Comparison of ENCODE assay signal across 10 cellular contexts in the genomic region with DNA sequence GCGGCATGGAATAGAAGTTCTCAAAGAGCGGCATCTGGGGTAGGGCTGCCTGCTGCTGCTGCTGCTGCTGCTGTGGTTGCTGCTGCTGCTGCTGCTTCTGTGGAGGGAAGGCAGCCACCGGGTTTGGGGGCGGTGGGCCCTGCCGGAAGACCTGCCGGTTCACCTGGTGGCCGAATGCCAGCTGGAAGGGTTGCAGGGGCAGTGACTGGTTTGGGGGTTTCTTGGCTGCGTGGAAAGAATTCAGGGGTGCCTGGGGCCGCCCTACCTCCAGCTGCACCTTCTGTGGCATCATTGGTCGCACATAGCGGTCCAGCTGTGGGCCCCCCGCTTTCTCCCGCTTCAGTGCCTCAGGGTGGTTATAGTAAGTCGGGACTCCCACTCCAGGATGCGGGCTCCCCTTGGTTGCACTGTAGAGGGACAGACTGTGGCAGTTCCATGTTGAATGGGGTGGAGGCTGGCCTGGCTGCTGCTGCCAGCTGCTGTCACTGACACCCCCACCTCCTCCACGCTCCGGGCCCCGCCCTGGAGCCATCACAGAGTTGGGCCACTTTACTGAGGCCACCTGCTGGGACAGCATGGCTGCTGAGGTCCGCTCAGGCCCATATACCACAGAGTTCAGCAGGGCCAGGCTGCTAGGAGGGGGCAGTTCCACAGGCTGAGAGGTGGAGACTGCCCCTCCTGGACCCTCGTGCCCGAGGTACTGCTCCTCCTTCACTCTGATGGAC. TPM values are rescaled to one million over a fixed set of nuclear protein-coding genes. Genes with fewer than 3 reads are reported as not detected.
DNase-seq lines count a peak whose midpoint lies in the region; ATAC-seq and TF ChIP-seq lines count a peak whose summit lies in the region.
"Had no signal": no experiment of that assay in that cellular context is flagged by ENCODE, and none has a peak within 500 bp of the region (broad histone marks: within the 10 kb centered on the region; RNA-seq: fewer than 3 reads in every experiment).

No MANE protein-coding gene starts in this region.

- no peaks in the 10 kb centered on the region for H3K27me3 ChIP-seq in BLaER1 treated with 17β-estradiol and CSF1 and Interleukin-3, amounts not matched to agents 10 nM and 100 nM
- H3K27me3 ChIP-seq in PC-3 (ENCODE audit: low read length) (no peaks in the 10 kb centered on the region), gastroesophageal sphincter (no peaks in the 10 kb centered on the region), trophoblast cell (ENCODE audit: insufficient read depth, low read length) (no peaks in the 10 kb centered on the region)
- H3K27me3 ChIP-seq: pancreas had no signal

- no peak for TF ChIP-seq POLR2A in gastroesophageal sphincter (IDR thresholded peaks at IDR 0.05)

- peaks cover 71 to 100% (median 90%) of the 10 kb centered on the region in 11 experiments for H4K20me1 ChIP-seq in BLaER1 treated with 17β-estradiol and CSF1 and Interleukin-3, amounts not matched to agents 10 nM and 100 nM
- H4K20me1 ChIP-seq in PC-3 (ENCODE audit: low read length), result peaks cover 10% of the 10 kb centered on the region; the same call in 1 of the 2 replicates

- no peaks in the 10 kb centered on the region for H3K9me3 ChIP-seq in BLaER1 treated with 17β-estradiol and CSF1 and Interleukin-3, amounts not matched to agents 10 nM and 100 nM (replicated peaks in 1 of 11)
- no peaks in the 10 kb centered on the region for H3K9me3 ChIP-seq in PC-3 (ENCODE audit: low read length)
- H3K9me3 ChIP-seq in gastroesophageal sphincter, result no peaks in the 10 kb centered on the region
- no peaks in the 10 kb centered on the region for H3K9me3 ChIP-seq in trophoblast cell (ENCODE audit: insufficient read depth, low read depth, low read length)
- H3K9me3 ChIP-seq: pancreas had no signal

- CTCF ChIA-PET in PC-3 (lab: Charles Lee), result no interaction called here

- H4K12ac ChIP-seq in trophoblast cell (ENCODE audit: low read depth, low read length), result no peak overlapping the region

- POLR2A ChIA-PET in PC-3 (lab: Charles Lee; ENCODE audit: unreplicated experiment), result no interaction called here

- H2AK5ac ChIP-seq in trophoblast cell (ENCODE audit: low read length), result no peak overlapping the region

- H3K79me2 ChIP-seq in PC-3 (ENCODE audit: low read length), result peaks cover 79% of the 10 kb centered on the region
- peaks cover 25% of the 10 kb centered on the region for H3K79me2 ChIP-seq in trophoblast cell (ENCODE audit: control insufficient read depth, insufficient read depth, low read length, poor library complexity)

- peak overlapping the region; percentile 4 for H3K18ac ChIP-seq in trophoblast cell (ENCODE audit: low read length)

- H3K79me1 ChIP-seq in trophoblast cell (ENCODE audit: low read length), result peaks cover 20% of the 10 kb centered on the region

- 75% methylated on average over 4 of the region's 21 CpGs; no CpG with 5 or more reads in 1 of the 2 donors for WGBS in gastroesophageal sphincter (ENCODE audit: low coverage in 1 of 2), 2 donors
- no CpG with 5 or more reads among the region's 21 CpGs for WGBS in trophoblast cell (ENCODE audit: extremely low coverage, insufficient coverage, insufficient read length)

- H3K14ac ChIP-seq in trophoblast cell (ENCODE audit: low read length), result no peak overlapping the region

- no peak overlapping the region for H4K91ac ChIP-seq in trophoblast cell (ENCODE audit: low read depth, low read length)

- H2AFZ ChIP-seq in PC-3 (ENCODE audit: low read length), result no peak overlapping the region
- no peak overlapping the region for H2AFZ ChIP-seq in trophoblast cell (ENCODE audit: insufficient read depth, low read length, poor library complexity)

- peak overlapping the region in 10 of 11 experiments; percentile 31 to 99 (median 92); a peak in 15 of 22 replicates for H3K27ac ChIP-seq in BLaER1 treated with 17β-estradiol and CSF1 and Interleukin-3, amounts not matched to agents 10 nM and 100 nM
- H3K27ac ChIP-seq in PC-3 (ENCODE audit: low read length) (no peak overlapping the region), gastroesophageal sphincter (peak overlapping the region; percentile 68 to 100 (median 88)), trophoblast cell (ENCODE audit: low read depth, low read length) (no peak overlapping the region)

- peaks cover 50 to 66% (median 54%) of the 10 kb centered on the region in 10 experiments for H3K4me1 ChIP-seq in BLaER1 treated with 17β-estradiol and CSF1 and Interleukin-3, amounts not matched to agents 10 nM and 100 nM
- H3K4me1 ChIP-seq in PC-3 (ENCODE audit: insufficient read depth, low read length), result peaks cover 47% of the 10 kb centered on the region
- H3K4me1 ChIP-seq in gastroesophageal sphincter, result peaks cover 11 to 65% (median 54%) of the 10 kb centered on the region in 3 donors
- peaks cover 37 to 39% of the 10 kb centered on the region in 2 experiments for H3K4me1 ChIP-seq in trophoblast cell (ENCODE audit: control insufficient read depth in 1 of 2, insufficient read depth in 2 of 2, low read length in 2 of 2)

- no peak overlapping the region for H4K8ac ChIP-seq in trophoblast cell (ENCODE audit: low read depth, low read length)

- H3K4me2 ChIP-seq in BLaER1 treated with 17β-estradiol and CSF1 and Interleukin-3, amounts not matched to agents 10 nM and 100 nM, result peak overlapping the region in 10 of 11 experiments; percentile 94 to 100 (median 99); a peak in 16 of 22 replicates
- H3K4me2 ChIP-seq in PC-3 (ENCODE audit: low read length) (no peak overlapping the region), trophoblast cell (ENCODE audit: low read length) (no peak overlapping the region)

- no peak overlapping the region for H2BK120ac ChIP-seq in trophoblast cell (ENCODE audit: insufficient read depth, low read length, poor library complexity)

- no peak for TF ChIP-seq EP300 in gastroesophageal sphincter (IDR thresholded peaks at IDR 0.05)

- peak overlapping the region; percentile 33 to 90 (median 77); a peak in 17 of 22 replicates for H3K9ac ChIP-seq in BLaER1 treated with 17β-estradiol and CSF1 and Interleukin-3, amounts not matched to agents 10 nM and 100 nM
- no peak overlapping the region for H3K9ac ChIP-seq in PC-3 (ENCODE audit: low read length)
- H3K9ac ChIP-seq in trophoblast cell (ENCODE audit: low read length), result no peak overlapping the region

- no peak overlapping the region for H2BK5ac ChIP-seq in trophoblast cell (ENCODE audit: low read depth, low read length, poor library complexity)

- no peaks in the 10 kb centered on the region for H3K9me2 ChIP-seq in PC-3 (replicated peaks; ENCODE audit: low read length)

- no peak overlapping the region for H3K4me3 ChIP-seq in BLaER1 treated with 17β-estradiol and CSF1 and Interleukin-3, amounts not matched to agents 10 nM and 100 nM
- H3K4me3 ChIP-seq in PC-3 (ENCODE audit: low read length), result no peak overlapping the region
- H3K4me3 ChIP-seq in gastroesophageal sphincter, result no peak overlapping the region
- H3K4me3 ChIP-seq in trophoblast cell (ENCODE audit: low read depth, low read length), result no peak overlapping the region
- H3K4me3 ChIP-seq: pancreas had no signal

- peak overlapping the region; percentile 50 for H3K4ac ChIP-seq in trophoblast cell (ENCODE audit: low read depth, low read length)

- intact Hi-C loops in PC-3 (cut with micrococcal nuclease), result no loop called here

- H3K23ac ChIP-seq in trophoblast cell (ENCODE audit: low read length), result no peak overlapping the region

- BruUV-seq in PC-3 (replicated peaks; lab: Mats Ljungman, UMichigan), result TSS peak; percentile 30

- no peak for DNase-seq in PC-3
- DNase-seq in trophoblast cell, result no peak
- no peak for DNase-seq in RPMI8226
- DNase-seq in C1 segment of cervical spinal cord (lab: John Stamatoyannopoulos, UW), result no peak
- DNase-seq in foreskin melanocyte, result no peak
- no peak for DNase-seq in AG08395 (ENCODE audit: low spot score)
- DNase-seq: NCI-H1436 had no signal

- peaks cover 57 to 64% (median 60%) of the 10 kb centered on the region in 11 experiments for H3K36me3 ChIP-seq in BLaER1 treated with 17β-estradiol and CSF1 and Interleukin-3, amounts not matched to agents 10 nM and 100 nM
- H3K36me3 ChIP-seq in PC-3 (ENCODE audit: low read depth, low read length) (peaks cover 28% of the 10 kb centered on the region), gastroesophageal sphincter (peaks cover 0 to 55% of the 10 kb centered on the region in 2 donors), trophoblast cell (ENCODE audit: control insufficient read depth in 1 of 2, insufficient read depth in 2 of 2, low read length in 2 of 2) (peaks cover 29 to 33% of the 10 kb centered on the region in 2 experiments)

- no peak for TF ChIP-seq CTCF in PC-3 (conservative IDR thresholded peaks at IDR 0.05; ENCODE audit: low read depth, low read length)
- TF ChIP-seq CTCF in gastroesophageal sphincter (IDR thresholded peaks at IDR 0.05), result no peak

- ATAC-seq in PC-3 (no peak), gastroesophageal sphincter (no peak)
- ATAC-seq: pancreas had no signal

- H2BK12ac ChIP-seq in trophoblast cell (ENCODE audit: low read length), result no peak overlapping the region

- H3F3A ChIP-seq in PC-3 (ENCODE audit: low read length, unreplicated experiment), result peaks cover 4% of the 10 kb centered on the region

RNA-seq across cellular contexts. Expression of a gene that starts 25.2 kb away (rescaled TPM):
- total RNA-seq in PC-3 (2014; rRNA removed), result 30.8 and 36.7 TPM in 2 replicates
- total RNA-seq in gastroesophageal sphincter, result 10 to 100 TPM; 41.7 to 95.2 (median 47.6) TPM
- 19.1 and 19.3 TPM in 2 replicates for polyA plus RNA-seq in trophoblast cell (2013)

Comparison
In these comparisons a context has a peak if more than half of its experiments do, and no peak if none do; other contexts are left out.
1. H3K27ac ChIP-seq: peak in BLaER1 treated with 17β-estradiol and CSF1 and Interleukin-3, amounts not matched to agents 10 nM and 100 nM (10 of 11) and gastroesophageal sphincter (4 of 4); none in PC-3 (single experiment) and trophoblast cell (single experiment).
2. H3K4me2 ChIP-seq: peak in BLaER1 treated with 17β-estradiol and CSF1 and Interleukin-3, amounts not matched to agents 10 nM and 100 nM (10 of 11); none in PC-3 (single experiment) and trophoblast cell (single experiment).
3. H3K9ac ChIP-seq: peak in BLaER1 treated with 17β-estradiol and CSF1 and Interleukin-3, amounts not matched to agents 10 nM and 100 nM (11 of 11); none in PC-3 (single experiment) and trophoblast cell (single experiment).